10 cellular contexts compared by ENCODE assay signal in the genomic region with DNA sequence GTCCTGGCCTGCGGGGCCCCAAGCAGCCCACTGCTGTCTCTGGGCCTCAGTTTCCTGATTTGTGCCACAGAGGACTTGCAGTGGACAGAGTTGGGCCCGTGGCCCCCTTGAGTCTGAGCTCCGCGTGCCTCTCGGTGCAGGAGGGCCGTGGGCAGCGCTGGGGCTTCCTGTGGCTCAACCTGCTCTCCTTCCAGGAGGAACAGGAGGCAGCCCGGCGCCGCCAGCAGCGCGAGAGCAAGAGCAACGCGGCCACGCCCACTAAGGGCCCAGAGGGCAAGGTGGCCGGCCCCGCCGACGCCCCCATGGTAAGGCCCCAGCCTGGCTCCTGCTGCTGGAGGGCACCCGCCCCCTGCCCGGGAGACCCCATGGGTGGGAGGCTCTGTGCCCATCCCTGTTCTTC. TPM values are rescaled to one million over a fixed set of nuclear protein-coding genes. Genes with fewer than 3 reads are reported as not detected.
"Had no signal": no experiment of that assay in that cellular context is flagged by ENCODE, and none has a peak within 500 bp of the region (broad histone marks: within the 10 kb centered on the region; RNA-seq: fewer than 3 reads in every experiment).

No MANE protein-coding gene starts in this region.

- H3K27ac ChIP-seq: HL-60 had no signal

- FAIRE-seq: H1, H54, HepG2 had no signal

- H3K27ac Mint-ChIP-seq: GM23338, IgD-negative memory B cell had no signal

- H3K4me3 ChIP-seq: GM23338 had no signal

- H3K4me2 ChIP-seq: GM23338 had no signal

- H3K4me3 Mint-ChIP-seq: GM23338, H9, IgD-negative memory B cell had no signal

- ATAC-seq: GM23338, HepG2 had no signal

- DNase-seq: H9, HCEC 1CT, KG1 had no signal

- H3K27me3 Mint-ChIP-seq: IgD-negative memory B cell had no signal

- H3K4me1 Mint-ChIP-seq: H9 had no signal

- H2AFZ ChIP-seq: GM23338 had no signal

- H3K9me3 Mint-ChIP-seq: GM23338, H9, IgD-negative memory B cell had no signal

RNA-seq across cellular contexts. Expression of a gene that starts 46.0 kb away (rescaled TPM):
- total RNA-seq: HT1080 had no signal
